ENCODE assay signal across 18 cellular contexts in genomic region chr3:68206524-68207117, GRCh38.
DNase-seq lines count a peak whose midpoint lies in the region; ATAC-seq and TF ChIP-seq lines count a peak whose summit lies in the region.
"Had no signal": no experiment of that assay in that cellular context is flagged by ENCODE, and none has a peak within 500 bp of the region (broad histone marks: within the 10 kb centered on the region; RNA-seq: fewer than 3 reads in every experiment).

No MANE protein-coding gene starts in this region.

- no peak overlapping the region for H3K4me3 ChIP-seq in Jurkat, Clone E6-1 (ENCODE audit: low read length)
- H3K4me3 ChIP-seq: HAP-1, MG63, ovary had no signal

- ATAC-seq in GM18873 (IDR thresholded peaks at IDR 0.05; ENCODE audit: low FRiP score, unreplicated experiment): no peak

- peak; percentile 45 for TF ChIP-seq CTCF in 22Rv1 (IDR thresholded peaks at IDR 0.05)

- DNase-seq in ELR (ENCODE audit: low read depth) (peak; percentile 5), SK-MEL-5 (ENCODE audit: low read depth, low spot score) (peak; percentile 58), cortex of kidney (lab: John Stamatoyannopoulos, UW) (no peak), AG08396 (ENCODE audit: low spot score) (no peak)
- DNase-seq in Jurkat, Clone E6-1 (ENCODE audit: low read depth, low spot score): peak; percentile 3
- no peak for DNase-seq in activated CD4-positive, CD25-positive, alpha-beta regulatory T cell (lab: John Stamatoyannopoulos, UW)
- DNase-seq: activated naive CD8-positive, alpha-beta T cell treated with anti-CD3 and anti-CD28 coated beads, Interleukin-2, amount 10 ng/mL, durations not matched to agents 7 days and 5 days; brain microvascular endothelial cell; dermis blood vessel endothelial cell; MG63; naive B cell; NCI-H187 treated with DMSO at 0.1 percent for 48 hours; ovary; stimulated activated CD4-positive, alpha-beta T cell treated with anti-CD3 and anti-CD28 coated beads, Interleukin-2, amount 100 ng/mL, for 48 hours; SW 1271 had no signal

- in situ Hi-C loops in SK-MEL-5 (cut with HindIII; ENCODE audit: low pct_unique_long_range_greater_than_20kb, low sequenced_read_pairs): no loop called here

- no peak overlapping the region for H3K27ac ChIP-seq in 22Rv1
- H3K27ac ChIP-seq: brain microvascular endothelial cell, ovary had no signal

Comparison
In these comparisons a context has a peak if more than half of its experiments do, and no peak if none do; other contexts are left out.
1. DNase-seq: peak in ELR (single experiment), Jurkat, Clone E6-1 (single experiment) and SK-MEL-5 (single experiment); none in cortex of kidney (single experiment), activated CD4-positive, CD25-positive, alpha-beta regulatory T cell (0 of 4) and AG08396 (single experiment).